In genomic region chr5:159156426-159156835, GRCh38 we compare ENCODE assay signal across 9 cellular contexts. TPM values are rescaled to one million over a fixed set of nuclear protein-coding genes. Genes with fewer than 3 reads are reported as not detected.
DNase-seq lines count a peak whose midpoint lies in the region; ATAC-seq and TF ChIP-seq lines count a peak whose summit lies in the region.
"Had no signal": no experiment of that assay in that cellular context is flagged by ENCODE, and none has a peak within 500 bp of the region (broad histone marks: within the 10 kb centered on the region; RNA-seq: fewer than 3 reads in every experiment).

No MANE protein-coding gene starts in this region.

- H3K27ac ChIP-seq in CD4-positive, alpha-beta memory T cell (ENCODE audit: low read depth, low read length): no peak overlapping the region
- H3K27ac ChIP-seq in left lung: peak overlapping the region in 1 of 2 donors; percentile 10

- H3K4me3 Mint-ChIP-seq in CD4-positive, alpha-beta memory T cell: peak overlapping the region in 3 of 8 donors; percentile 2 to 38 (median 34)
- H3K4me3 Mint-ChIP-seq in activated T-helper 1 cell treated with anti-CD3 and anti-CD28 coated beads, Interleukin-12 subunit alpha, Interleukin-12 subunit beta, Interleukin-2, Interleukin-4 antibody, amounts not matched to agents 30 ng/mL and 10 ng/mL and 1 ng/mL, durations not matched to agents 14 hours and 24 hours and 36 hours: no peak overlapping the region

- CTCF ChIA-PET in CD4-positive, alpha-beta memory T cell (lab: Charles Lee; ENCODE audit: partially characterized antibody): interaction anchor here (0.6 to 7.2 kb wide), 52 partner anchors 8 to 1299 kb away, joined by 3 to 175 read pairs (median 5); partner anchors contain the start of gene UBLCP1

- H3K9me3 ChIP-seq in CD4-positive, alpha-beta memory T cell (ENCODE audit: control insufficient read depth in 1 of 2, low read length in 2 of 2): no peaks in the 10 kb centered on the region
- H3K9me3 ChIP-seq in left lung: no peaks in the 10 kb centered on the region

- peaks cover 14 to 53% of the 10 kb centered on the region in 2 donors for H3K36me3 Mint-ChIP-seq in CD4-positive, alpha-beta memory T cell
- peaks cover 38% of the 10 kb centered on the region for H3K36me3 Mint-ChIP-seq in activated T-helper 1 cell treated with anti-CD3 and anti-CD28 coated beads, Interleukin-12 subunit alpha, Interleukin-12 subunit beta, Interleukin-2, Interleukin-4 antibody, amounts not matched to agents 30 ng/mL and 10 ng/mL and 1 ng/mL, durations not matched to agents 14 hours and 24 hours and 36 hours (ENCODE audit: low read depth)

- POLR2A ChIA-PET in CD4-positive, alpha-beta memory T cell (lab: Charles Lee; ENCODE audit: partially characterized antibody): interaction anchor here (1.0 to 1.5 kb wide), 7 partner anchors 42 to 853 kb away, joined by 3 to 16 read pairs (median 5); partner anchors contain the start of gene TTC1

- H3K4me1 ChIP-seq in CD4-positive, alpha-beta memory T cell (ENCODE audit: insufficient read depth, low read length): peaks cover 14% of the 10 kb centered on the region
- peaks cover 0 to 17% of the 10 kb centered on the region in 2 donors for H3K4me1 ChIP-seq in left lung

- H3K4me3 ChIP-seq in CD4-positive, alpha-beta memory T cell (ENCODE audit: low read length in 2 of 2): no peak overlapping the region
- no peak overlapping the region for H3K4me3 ChIP-seq in left lung
- H3K4me3 ChIP-seq: lung had no signal

- H3K4me1 Mint-ChIP-seq in CD4-positive, alpha-beta memory T cell: peaks cover 9 to 22% (median 14%) of the 10 kb centered on the region in 4 donors
- H3K4me1 Mint-ChIP-seq in activated T-helper 1 cell treated with anti-CD3 and anti-CD28 coated beads, Interleukin-12 subunit alpha, Interleukin-12 subunit beta, Interleukin-2, Interleukin-4 antibody, amounts not matched to agents 30 ng/mL and 10 ng/mL and 1 ng/mL, durations not matched to agents 14 hours and 24 hours and 36 hours (ENCODE audit: low read depth): peaks cover 40% of the 10 kb centered on the region

- no peaks in the 10 kb centered on the region for H3K9me3 Mint-ChIP-seq in CD4-positive, alpha-beta memory T cell
- H3K9me3 Mint-ChIP-seq in activated T-helper 1 cell treated with anti-CD3 and anti-CD28 coated beads, Interleukin-12 subunit alpha, Interleukin-12 subunit beta, Interleukin-2, Interleukin-4 antibody, amounts not matched to agents 30 ng/mL and 10 ng/mL and 1 ng/mL, durations not matched to agents 14 hours and 24 hours and 36 hours: no peaks in the 10 kb centered on the region

- TF ChIP-seq CTCF in left lung (IDR thresholded peaks at IDR 0.05): no peak

- ATAC-seq in GM18907 (IDR thresholded peaks at IDR 0.05; ENCODE audit: unreplicated experiment): peak; percentile 31
- ATAC-seq in left lung: peak; percentile 9
- no peak for ATAC-seq in GM21515 (IDR thresholded peaks at IDR 0.05; ENCODE audit: unreplicated experiment)

- no peaks in the 10 kb centered on the region for H3K27me3 ChIP-seq in CD4-positive, alpha-beta memory T cell (ENCODE audit: insufficient read depth, low read length)
- H3K27me3 ChIP-seq in left lung: no peaks in the 10 kb centered on the region

- peak overlapping the region; percentile 64 to 91 (median 81) for H3K27ac Mint-ChIP-seq in CD4-positive, alpha-beta memory T cell
- H3K27ac Mint-ChIP-seq in activated T-helper 1 cell treated with anti-CD3 and anti-CD28 coated beads, Interleukin-12 subunit alpha, Interleukin-12 subunit beta, Interleukin-2, Interleukin-4 antibody, amounts not matched to agents 30 ng/mL and 10 ng/mL and 1 ng/mL, durations not matched to agents 14 hours and 24 hours and 36 hours: no peak overlapping the region

- no peaks in the 10 kb centered on the region for H3K27me3 Mint-ChIP-seq in CD4-positive, alpha-beta memory T cell
- H3K27me3 Mint-ChIP-seq in activated T-helper 1 cell treated with anti-CD3 and anti-CD28 coated beads, Interleukin-12 subunit alpha, Interleukin-12 subunit beta, Interleukin-2, Interleukin-4 antibody, amounts not matched to agents 30 ng/mL and 10 ng/mL and 1 ng/mL, durations not matched to agents 14 hours and 24 hours and 36 hours (ENCODE audit: insufficient read depth): no peaks in the 10 kb centered on the region

- intact Hi-C loops in CD4-positive, alpha-beta memory T cell (cut with micrococcal nuclease): loop anchor here (1.0 to 5.0 kb wide), 4 partner anchors 107 to 831 kb away; partner anchors contain the start of gene UBLCP1
- intact Hi-C loops in left lung (cut with DNase I): no loop called here
- intact Hi-C loops in posterior cingulate gyrus (cut with DNase I): loop anchor here (5.0 kb wide), 2 partner anchors 51 to 106 kb away; partner anchors contain the start of genes RNF145 and UBLCP1
- intact Hi-C loops in activated T-helper 1 cell treated with anti-CD3 and anti-CD28 coated beads, Interleukin-12 subunit alpha, Interleukin-12 subunit beta, Interleukin-2, Interleukin-4 antibody, amounts not matched to agents 30 ng/mL and 10 ng/mL and 1 ng/mL, durations not matched to agents 14 hours and 24 hours and 36 hours (cut with micrococcal nuclease): loop anchor here (1.0 to 10.0 kb wide), 7 partner anchors 53 to 830 kb away; partner anchors contain the start of genes ADRA1B, IL12B and RNF145

- DNase-seq in CD4-positive, alpha-beta memory T cell: peak in 1 of 5 donors; percentile 30
- DNase-seq in MV-4-11 (lab: John Stamatoyannopoulos, UW) (peak; percentile 60), left lung (no peak), iPS-NIHi7 (ENCODE audit: extremely low spot score) (no peak), posterior cingulate gyrus (no peak)
- DNase-seq in activated T-helper 1 cell treated with anti-CD3 and anti-CD28 coated beads, Interleukin-12 subunit alpha, Interleukin-12 subunit beta, Interleukin-2, Interleukin-4 antibody, amounts not matched to agents 30 ng/mL and 10 ng/mL and 1 ng/mL, durations not matched to agents 14 hours and 24 hours and 36 hours (ENCODE audit: low spot score): no peak

- peaks cover 27% of the 10 kb centered on the region for H3K36me3 ChIP-seq in CD4-positive, alpha-beta memory T cell (ENCODE audit: insufficient read depth, low read length)
- peaks cover 0 to 67% of the 10 kb centered on the region in 2 donors for H3K36me3 ChIP-seq in left lung

RNA-seq across cellular contexts. Expression of gene RNF145, which starts 52.9 kb away (rescaled TPM):
- total RNA-seq in CD4-positive, alpha-beta memory T cell: 10 to 100 TPM; 62.4 to 67.8 TPM
- 10 to 100 TPM; 13.1 to 16.9 TPM for polyA plus RNA-seq in CD4-positive, alpha-beta memory T cell
- 100 to 1,000 TPM; 164 to 216 TPM for total RNA-seq in left lung
- total RNA-seq in activated T-helper 1 cell treated with anti-CD3 and anti-CD28 coated beads, Interleukin-12 subunit alpha, Interleukin-12 subunit beta, Interleukin-2, Interleukin-4 antibody, amounts not matched to agents 30 ng/mL and 10 ng/mL and 1 ng/mL, durations not matched to agents 14 hours and 24 hours and 36 hours: 179 TPM in 2 replicates

RNA-seq across cellular contexts. Expression of gene EBF1, which starts 56.7 kb away (rescaled TPM):
- 1 to 10 TPM in 1 of 2 experiments, under 1 TPM in 1; 0.35 to 1.4 TPM for total RNA-seq in CD4-positive, alpha-beta memory T cell
- polyA plus RNA-seq in CD4-positive, alpha-beta memory T cell: under 1 TPM; 0.12 to 0.18 TPM
- total RNA-seq in left lung: 1 to 10 TPM; 6.1 to 9.6 TPM
- total RNA-seq in activated T-helper 1 cell treated with anti-CD3 and anti-CD28 coated beads, Interleukin-12 subunit alpha, Interleukin-12 subunit beta, Interleukin-2, Interleukin-4 antibody, amounts not matched to agents 30 ng/mL and 10 ng/mL and 1 ng/mL, durations not matched to agents 14 hours and 24 hours and 36 hours: not detected in 2 replicates

Comparison
In these comparisons a context has a peak if more than half of its experiments do, and no peak if none do; other contexts are left out.
1. intact Hi-C loops: an anchor here in CD4-positive, alpha-beta memory T cell (1.0 to 5.0 kb wide), posterior cingulate gyrus (5.0 kb wide) and activated T-helper 1 cell treated with anti-CD3 and anti-CD28 coated beads, Interleukin-12 subunit alpha, Interleukin-12 subunit beta, Interleukin-2, Interleukin-4 antibody, amounts not matched to agents 30 ng/mL and 10 ng/mL and 1 ng/mL, durations not matched to agents 14 hours and 24 hours and 36 hours (1.0 to 10.0 kb wide); none called in left lung.